In the genomic region with DNA sequence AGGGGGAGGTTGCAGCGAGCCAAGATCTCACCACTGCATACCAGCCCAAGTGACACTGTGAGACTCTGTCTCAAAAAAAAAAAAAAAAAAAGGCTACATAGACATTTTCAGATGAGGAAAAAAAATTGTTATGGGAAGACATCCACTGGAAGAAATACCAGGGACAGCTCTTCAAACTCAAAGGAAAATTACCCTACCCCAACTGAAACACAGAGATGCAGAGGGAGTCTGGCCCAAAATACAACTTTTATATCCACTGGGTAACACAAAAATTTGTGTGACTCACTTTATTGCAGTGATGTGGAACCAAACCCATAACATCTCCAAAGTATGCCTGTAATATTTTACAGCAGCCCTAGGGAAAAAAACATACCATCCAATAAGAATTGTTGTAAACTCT, we compare ENCODE assay signal across 8 cellular contexts. TPM values are rescaled to one million over a fixed set of nuclear protein-coding genes. Genes with fewer than 3 reads are reported as not detected.
DNase-seq lines count a peak whose midpoint lies in the region; ATAC-seq and TF ChIP-seq lines count a peak whose summit lies in the region.
"Not testable (repeated sequence)": the region's sequence is repeated elsewhere in the genome, so short reads cannot be mapped to it uniquely, and the experiment has no call there.

No MANE protein-coding gene starts in this region.

- H3K4me2 ChIP-seq in trophoblast cell (ENCODE audit: low read length): not testable (repeated sequence)

- peak; percentile 10 for DNase-seq in AG20443 (ENCODE audit: low spot score)
- peak; percentile 71 for DNase-seq in EH (ENCODE audit: low read depth)
- DNase-seq in HFFc6: peak; percentile 53
- DNase-seq in activated B cell treated with CpG ODN at 0.5 μM for 24 hours; central memory CD8-positive, alpha-beta T cell (ENCODE audit: low spot score in 2 of 2); trophoblast cell: not testable (repeated sequence)
- DNase-seq in fibroblast of villous mesenchyme (ENCODE audit: low read depth): peak; percentile 38
- DNase-seq in stromal cell of bone marrow (ENCODE audit: low read depth): peak; percentile 22

- not testable (repeated sequence) for H3K9ac ChIP-seq in trophoblast cell (ENCODE audit: low read length)

- H3K14ac ChIP-seq in trophoblast cell (ENCODE audit: low read length): not testable (repeated sequence)

- not testable (repeated sequence) for ATAC-seq in activated B cell treated with CpG ODN at 0.5 μM for 24 hours (ENCODE audit: low read depth); central memory CD8-positive, alpha-beta T cell (replicated peaks; ENCODE audit: extremely low read depth, poor library complexity, severe bottlenecking)

- H3K27ac Mint-ChIP-seq in HFFc6: peak overlapping the region; percentile 68
- H3K27ac Mint-ChIP-seq in activated B cell treated with CpG ODN at 0.5 μM for 24 hours: peak overlapping the region; percentile 57
- peak overlapping the region; percentile 61 for H3K27ac Mint-ChIP-seq in central memory CD8-positive, alpha-beta T cell (ENCODE audit: low read depth)

- not testable (repeated sequence) for H3K27ac ChIP-seq in trophoblast cell (ENCODE audit: low read depth, low read length)

- not testable (repeated sequence) for H3K9me3 ChIP-seq in trophoblast cell (ENCODE audit: insufficient read depth, low read depth, low read length)

- H2BK120ac ChIP-seq in trophoblast cell (ENCODE audit: insufficient read depth, low read length, poor library complexity): not testable (repeated sequence)

- H3K4me1 Mint-ChIP-seq in HFFc6 (ENCODE audit: low read depth): peaks cover 70% of the 10 kb centered on the region
- peaks cover 69% of the 10 kb centered on the region for H3K4me1 Mint-ChIP-seq in activated B cell treated with CpG ODN at 0.5 μM for 24 hours
- peaks cover 58% of the 10 kb centered on the region for H3K4me1 Mint-ChIP-seq in central memory CD8-positive, alpha-beta T cell

- no CpG with 5 or more reads among the region's 1 CpG for WGBS in trophoblast cell (ENCODE audit: extremely low coverage, insufficient coverage, insufficient read length)

- H2BK12ac ChIP-seq in trophoblast cell (ENCODE audit: low read length): not testable (repeated sequence)

- H3K4me3 ChIP-seq in fibroblast of villous mesenchyme (ENCODE audit: low read depth, low read length); trophoblast cell (ENCODE audit: low read depth, low read length): not testable (repeated sequence)

- H2AK5ac ChIP-seq in trophoblast cell (ENCODE audit: low read length): not testable (repeated sequence)

- intact Hi-C loops in activated B cell treated with CpG ODN at 0.5 μM for 24 hours (cut with micrococcal nuclease): not testable (repeated sequence)

- peaks cover 24% of the 10 kb centered on the region for H3K79me2 ChIP-seq in trophoblast cell (ENCODE audit: control insufficient read depth, insufficient read depth, low read length, poor library complexity)

- H3K79me1 ChIP-seq in trophoblast cell (ENCODE audit: low read length): not testable (repeated sequence)

- POLR2A ChIA-PET in activated B cell treated with CpG ODN at 0.5 μM for 24 hours (lab: Charles Lee): not testable (repeated sequence)

- not testable (repeated sequence) for H2BK5ac ChIP-seq in trophoblast cell (ENCODE audit: low read depth, low read length, poor library complexity)

- H3K36me3 Mint-ChIP-seq in HFFc6 (ENCODE audit: low read depth) (peaks cover 19% of the 10 kb centered on the region; the same call in 1 of the 2 replicates), activated B cell treated with CpG ODN at 0.5 μM for 24 hours (ENCODE audit: low read depth) (peaks cover 40% of the 10 kb centered on the region)
- peaks cover 14% of the 10 kb centered on the region for H3K36me3 Mint-ChIP-seq in central memory CD8-positive, alpha-beta T cell (ENCODE audit: insufficient read depth)

- not testable (repeated sequence) for H4K91ac ChIP-seq in trophoblast cell (ENCODE audit: low read depth, low read length)

- H4K8ac ChIP-seq in trophoblast cell (ENCODE audit: low read depth, low read length): not testable (repeated sequence)

- H3K9me3 Mint-ChIP-seq in HFFc6; activated B cell treated with CpG ODN at 0.5 μM for 24 hours; central memory CD8-positive, alpha-beta T cell: not testable (repeated sequence)

- peak overlapping the region; percentile 33 for H3K4me3 Mint-ChIP-seq in HFFc6
- not testable (repeated sequence) for H3K4me3 Mint-ChIP-seq in activated B cell treated with CpG ODN at 0.5 μM for 24 hours; central memory CD8-positive, alpha-beta T cell

- not testable (repeated sequence) for H3K4me1 ChIP-seq in trophoblast cell (ENCODE audit: control insufficient read depth in 1 of 2, insufficient read depth in 2 of 2, low read length in 2 of 2)

- H3K27me3 Mint-ChIP-seq in HFFc6 (ENCODE audit: insufficient read depth); activated B cell treated with CpG ODN at 0.5 μM for 24 hours; central memory CD8-positive, alpha-beta T cell: not testable (repeated sequence)

- peak overlapping the region; percentile 77 for H3K4ac ChIP-seq in trophoblast cell (ENCODE audit: low read depth, low read length)

- not testable (repeated sequence) for H4K12ac ChIP-seq in trophoblast cell (ENCODE audit: low read depth, low read length)

- H3K36me3 ChIP-seq in trophoblast cell (ENCODE audit: control insufficient read depth in 1 of 2, insufficient read depth in 2 of 2, low read length in 2 of 2): not testable (repeated sequence)

- not testable (repeated sequence) for H3K23ac ChIP-seq in trophoblast cell (ENCODE audit: low read length)

- CTCF ChIA-PET in activated B cell treated with CpG ODN at 0.5 μM for 24 hours (lab: Charles Lee): not testable (repeated sequence)

- not testable (repeated sequence) for H2AFZ ChIP-seq in trophoblast cell (ENCODE audit: insufficient read depth, low read length, poor library complexity)

- not testable (repeated sequence) for H3K18ac ChIP-seq in trophoblast cell (ENCODE audit: low read length)

- TF ChIP-seq CTCF in HFFc6 (IDR thresholded peaks at IDR 0.05); activated B cell treated with CpG ODN at 0.5 μM for 24 hours (IDR thresholded peaks at IDR 0.05); fibroblast of villous mesenchyme (IDR thresholded peaks at IDR 0.05; ENCODE audit: insufficient read depth, low read depth, low read length): not testable (repeated sequence)

- H3K27me3 ChIP-seq in trophoblast cell (ENCODE audit: insufficient read depth, low read length): not testable (repeated sequence)

RNA-seq across cellular contexts. Expression of a gene that starts 40.5 kb away (rescaled TPM):
- total RNA-seq in HFFc6 (2021; fragmentation: NEBNext Ultra II Directional; extraction: Animal tissue kit (Norgen Biotek cat#: 25700)): 10 to 100 TPM in 3 of 6 experiments, 1 to 10 TPM in 3; 8.2 to 11.8 (median 10.1) TPM
- total RNA-seq in activated B cell treated with CpG ODN at 0.5 μM for 24 hours (12.8 and 13.2 TPM in 2 replicates), fibroblast of villous mesenchyme (11.2 and 12.2 TPM in 2 replicates)
- polyA plus RNA-seq in trophoblast cell (2013): 4.7 and 5.1 TPM in 2 replicates
